In genomic region chr22:33584152-33584551, GRCh38 we compare ENCODE assay signal across 27 cellular contexts.
"Had no signal": no experiment of that assay in that cellular context is flagged by ENCODE, and none has a peak within 500 bp of the region (broad histone marks: within the 10 kb centered on the region; RNA-seq: fewer than 3 reads in every experiment).

No MANE protein-coding gene starts in this region.

- H3K4me3 Mint-ChIP-seq: immature natural killer cell; mesothelial cell of epicardium; naive B cell; natural killer cell; nephron progenitor cell; neural progenitor cell; stimulated activated effector memory CD8-positive, alpha-beta T cell treated with anti-CD3 and anti-CD28 coated beads, Interleukin-12 subunit alpha, Interleukin-12 subunit beta, amount 100 ng/mL, for 72 hours; stimulated activated naive CD8-positive, alpha-beta T cell treated with anti-CD3 and anti-CD28 coated beads, Interleukin-15, amount 100 ng/mL, for 72 hours; type B pancreatic cell had no signal

- H3K27ac Mint-ChIP-seq: immature natural killer cell; mesothelial cell of epicardium; natural killer cell; nephron progenitor cell; neural progenitor cell; stimulated activated effector memory CD8-positive, alpha-beta T cell treated with anti-CD3 and anti-CD28 coated beads, Interleukin-12 subunit alpha, Interleukin-12 subunit beta, amount 100 ng/mL, for 72 hours; stimulated activated naive CD8-positive, alpha-beta T cell treated with anti-CD3 and anti-CD28 coated beads, Interleukin-15, amount 100 ng/mL, for 72 hours; type B pancreatic cell had no signal

- H3K4me1 Mint-ChIP-seq: immature natural killer cell; natural killer cell; stimulated activated effector memory CD8-positive, alpha-beta T cell treated with anti-CD3 and anti-CD28 coated beads, Interleukin-12 subunit alpha, Interleukin-12 subunit beta, amount 100 ng/mL, for 72 hours; stimulated activated naive CD8-positive, alpha-beta T cell treated with anti-CD3 and anti-CD28 coated beads, Interleukin-15, amount 100 ng/mL, for 72 hours had no signal

- H3K27ac ChIP-seq: heart left ventricle, left ventricle myocardium inferior, neural progenitor cell, neutrophil, ovary, spleen, tibial nerve, uterus had no signal

- H3K36me3 Mint-ChIP-seq: immature natural killer cell; mesothelial cell of epicardium; naive B cell; natural killer cell; stimulated activated effector memory CD8-positive, alpha-beta T cell treated with anti-CD3 and anti-CD28 coated beads, Interleukin-12 subunit alpha, Interleukin-12 subunit beta, amount 100 ng/mL, for 72 hours had no signal

- H3K36me3 ChIP-seq: heart left ventricle, left ventricle myocardium inferior, neural progenitor cell, neutrophil, ovary, spleen, tibial nerve, uterus had no signal

- H3K4me3 ChIP-seq: heart left ventricle, left ventricle myocardium inferior, lung, neural progenitor cell, ovary, spleen, tibial nerve, uterus had no signal

- H3K4me1 ChIP-seq: uterus had no signal

- H3K9me3 Mint-ChIP-seq: immature natural killer cell; mesothelial cell of epicardium; naive B cell; natural killer cell; nephron progenitor cell; stimulated activated naive CD8-positive, alpha-beta T cell treated with anti-CD3 and anti-CD28 coated beads, Interleukin-15, amount 100 ng/mL, for 72 hours; type B pancreatic cell had no signal

- H3K9ac ChIP-seq: neural progenitor cell had no signal

- H3K27me3 ChIP-seq: heart left ventricle, neural progenitor cell, neutrophil, ovary, spleen, tibial nerve, uterus had no signal

- DNase-seq: heart left ventricle; hypothalamus; immature natural killer cell; left ventricle myocardium inferior; mesendoderm; naive B cell; natural killer cell; nephron progenitor cell; occipital lobe; ovary; retina; right cardiac atrium; small intestine; spleen; stimulated activated CD4-positive, alpha-beta T cell treated with anti-CD3 and anti-CD28 coated beads, Interleukin-4, amount 100 ng/mL, for 24 hours; stimulated activated naive CD4-positive, alpha-beta T cell treated with Interleukin-2 at 50 U/mL for 16 hours; stimulated activated naive CD8-positive, alpha-beta T cell treated with anti-CD3 and anti-CD28 coated beads, Interleukin-15, amount 100 ng/mL, for 72 hours; substantia nigra; uterus had no signal

- H2AFZ ChIP-seq: neural progenitor cell had no signal

- H3K27me3 Mint-ChIP-seq: stimulated activated naive CD8-positive, alpha-beta T cell treated with anti-CD3 and anti-CD28 coated beads, Interleukin-15, amount 100 ng/mL, for 72 hours; type B pancreatic cell had no signal

- H3K9me3 ChIP-seq: heart left ventricle, left ventricle myocardium inferior, neutrophil, ovary, spleen, tibial nerve, uterus had no signal

- H3K4me2 ChIP-seq: neural progenitor cell had no signal

- ATAC-seq: heart left ventricle; natural killer cell; sciatic nerve; stimulated activated effector memory CD8-positive, alpha-beta T cell treated with anti-CD3 and anti-CD28 coated beads, Interleukin-12 subunit alpha, Interleukin-12 subunit beta, amount 100 ng/mL, for 72 hours; stimulated activated naive CD8-positive, alpha-beta T cell treated with anti-CD3 and anti-CD28 coated beads, Interleukin-15, amount 100 ng/mL, for 72 hours had no signal
